Comparison of ENCODE assay signal across 1 cellular context in the genomic region with DNA sequence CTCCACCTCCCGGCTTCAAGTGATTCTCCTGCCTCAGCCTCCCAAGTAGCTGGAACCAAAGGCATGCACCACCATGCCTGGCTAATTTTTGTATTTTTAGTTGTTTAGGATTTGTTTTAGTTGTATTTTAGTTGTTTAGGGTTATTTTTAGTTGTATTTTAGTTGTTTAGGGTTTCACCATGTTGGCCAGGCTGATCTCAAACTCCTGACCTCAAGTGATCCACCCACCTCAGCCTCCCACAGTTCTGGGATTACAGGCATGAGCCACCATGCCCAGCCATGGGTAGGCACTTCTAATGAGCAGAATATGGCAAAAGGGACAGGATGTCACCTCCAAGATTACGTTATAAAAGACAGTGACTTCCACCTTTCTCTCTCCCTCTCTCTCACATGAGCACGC.
TF ChIP-seq lines count a peak whose summit lies in the region.

No MANE protein-coding gene starts in this region.

TF ChIP-seq in K562, 482 proteins besides CTCF, POLR2A, EP300 and RAD21:
- peak; percentile 51 for TF ChIP-seq EWSR1 (IDR thresholded peaks at IDR 0.05; ENCODE audit: borderline replicate concordance, low read depth, partially characterized antibody)
- TF ChIP-seq, protein P1, sequence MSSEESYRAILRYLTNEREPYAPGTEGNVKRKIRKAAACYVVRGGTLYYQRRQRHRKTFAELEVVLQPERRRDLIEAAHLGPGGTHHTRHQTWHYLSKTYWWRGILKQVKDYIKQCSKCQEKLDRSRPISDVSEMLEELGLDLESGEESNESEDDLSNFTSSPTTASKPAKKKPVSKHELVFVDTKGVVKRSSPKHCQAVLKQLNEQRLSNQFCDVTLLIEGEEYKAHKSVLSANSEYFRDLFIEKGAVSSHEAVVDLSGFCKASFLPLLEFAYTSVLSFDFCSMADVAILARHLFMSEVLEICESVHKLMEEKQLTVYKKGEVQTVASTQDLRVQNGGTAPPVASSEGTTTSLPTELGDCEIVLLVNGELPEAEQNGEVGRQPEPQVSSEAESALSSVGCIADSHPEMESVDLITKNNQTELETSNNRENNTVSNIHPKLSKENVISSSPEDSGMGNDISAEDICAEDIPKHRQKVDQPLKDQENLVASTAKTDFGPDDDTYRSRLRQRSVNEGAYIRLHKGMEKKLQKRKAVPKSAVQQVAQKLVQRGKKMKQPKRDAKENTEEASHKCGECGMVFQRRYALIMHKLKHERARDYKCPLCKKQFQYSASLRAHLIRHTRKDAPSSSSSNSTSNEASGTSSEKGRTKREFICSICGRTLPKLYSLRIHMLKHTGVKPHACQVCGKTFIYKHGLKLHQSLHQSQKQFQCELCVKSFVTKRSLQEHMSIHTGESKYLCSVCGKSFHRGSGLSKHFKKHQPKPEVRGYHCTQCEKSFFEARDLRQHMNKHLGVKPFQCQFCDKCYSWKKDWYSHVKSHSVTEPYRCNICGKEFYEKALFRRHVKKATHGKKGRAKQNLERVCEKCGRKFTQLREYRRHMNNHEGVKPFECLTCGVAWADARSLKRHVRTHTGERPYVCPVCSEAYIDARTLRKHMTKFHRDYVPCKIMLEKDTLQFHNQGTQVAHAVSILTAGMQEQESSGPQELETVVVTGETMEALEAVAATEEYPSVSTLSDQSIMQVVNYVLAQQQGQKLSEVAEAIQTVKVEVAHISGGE (CRISPR knock-in tag; IDR thresholded peaks at IDR 0.05): peak in 1 of 3 experiments; percentile 76; a peak in 2 of 6 replicates
